In genomic region chr11:57978686-57979531, GRCh38 we compare ENCODE assay signal across 19 cellular contexts. TPM values are rescaled to one million over a fixed set of nuclear protein-coding genes. Genes with fewer than 3 reads are reported as not detected.
DNase-seq lines count a peak whose midpoint lies in the region; ATAC-seq, FAIRE-seq and TF ChIP-seq lines count a peak whose summit lies in the region.
"Had no signal": no experiment of that assay in that cellular context is flagged by ENCODE, and none has a peak within 500 bp of the region (broad histone marks: within the 10 kb centered on the region; RNA-seq: fewer than 3 reads in every experiment).

No MANE protein-coding gene starts in this region.

- H3K4me1 Mint-ChIP-seq in CD8-positive, alpha-beta memory T cell, result no peaks in the 10 kb centered on the region

- intact Hi-C loops in HepG2 (cut with micrococcal nuclease; ENCODE audit: unreplicated experiment), result loop anchor here (10.0 kb wide), 1 partner anchor 174 kb away; no protein-coding TSS in a partner anchor
- intact Hi-C loops in right lobe of liver (cut with DNase I), result no loop called here
- intact Hi-C loops in adrenal gland (cut with DNase I), result no loop called here
- intact Hi-C loops in heart right ventricle (cut with DNase I), result no loop called here

- ATAC-seq in HepG2 (peak; percentile 95), right lobe of liver (no peak), heart right ventricle (no peak)

- H3K9me3 ChIP-seq in HepG2 (ENCODE audit: low read length) (no peaks in the 10 kb centered on the region), right lobe of liver (no peaks in the 10 kb centered on the region), adrenal gland (replicated peaks in 1 of 3) (no peaks in the 10 kb centered on the region), heart right ventricle (peaks cover 0 to 3% (median 0%) of the 10 kb centered on the region in 11 donors)
- H3K9me3 ChIP-seq in CD8-positive, alpha-beta memory T cell (ENCODE audit: low read length), result no peaks in the 10 kb centered on the region
- H3K9me3 ChIP-seq: BLaER1 treated with 17β-estradiol and CSF1 and Interleukin-3, amounts not matched to agents 10 nM and 100 nM had no signal

- no peak for TF ChIP-seq CTCF in HepG2 (CRISPR knock-in tag; IDR thresholded peaks at IDR 0.05)
- no peak for TF ChIP-seq CTCF in right lobe of liver (IDR thresholded peaks at IDR 0.05)
- TF ChIP-seq CTCF in bronchial epithelial cell (IDR thresholded peaks at IDR 0.05; ENCODE audit: insufficient read depth, low read length, severe bottlenecking), result no peak
- no peak for TF ChIP-seq CTCF in adrenal gland (IDR thresholded peaks at IDR 0.05)
- no peak for TF ChIP-seq CTCF in heart right ventricle (IDR thresholded peaks at IDR 0.05)

- no peaks in the 10 kb centered on the region for H3K27me3 ChIP-seq in HepG2 (ENCODE audit: control insufficient read depth in 1 of 2, insufficient read depth in 2 of 2, low read length in 2 of 2)
- H3K27me3 ChIP-seq in right lobe of liver, result no peaks in the 10 kb centered on the region
- no peaks in the 10 kb centered on the region for H3K27me3 ChIP-seq in bronchial epithelial cell (ENCODE audit: control insufficient read depth, insufficient read depth, low read length)
- H3K27me3 ChIP-seq in adrenal gland, result no peaks in the 10 kb centered on the region
- H3K27me3 ChIP-seq in heart right ventricle, result no peaks in the 10 kb centered on the region
- H3K27me3 ChIP-seq in CD8-positive, alpha-beta memory T cell (ENCODE audit: insufficient read depth, low read length, poor library complexity, severe bottlenecking), result no peaks in the 10 kb centered on the region
- H3K27me3 ChIP-seq: BLaER1 treated with 17β-estradiol and CSF1 and Interleukin-3, amounts not matched to agents 10 nM and 100 nM had no signal

- TF ChIP-seq POLR2A in HepG2 (IDR thresholded peaks at IDR 0.05; ENCODE audit: insufficient read depth in 1 of 2, low read depth in 2 of 2, low read length in 2 of 2), result peak in 1 of 2 experiments; percentile 6; a peak in 1 of 4 replicates
- TF ChIP-seq POLR2A in right lobe of liver (IDR thresholded peaks at IDR 0.05), result no peak
- no peak for TF ChIP-seq POLR2A in adrenal gland (IDR thresholded peaks at IDR 0.05)

- POLR2A ChIA-PET in HepG2 (lab: Yijun Ruan, JAX), result interaction anchor here (0.8 to 1.1 kb wide), 2 partner anchors 13 to 200 kb away, joined by 4 read pairs; no protein-coding TSS in a partner anchor
- POLR2A ChIA-PET in CD8-positive, alpha-beta memory T cell (lab: Charles Lee), result no interaction called here

- H3K27ac ChIP-seq in HepG2 (ENCODE audit: extremely low read length, insufficient read depth, low read length) (peak overlapping the region; percentile 61), right lobe of liver (no peak overlapping the region), adrenal gland (no peak overlapping the region), heart right ventricle (no peak overlapping the region)
- H3K27ac ChIP-seq in CD8-positive, alpha-beta memory T cell (ENCODE audit: low read depth, low read length), result no peak overlapping the region
- H3K27ac ChIP-seq: BLaER1 treated with 17β-estradiol and CSF1 and Interleukin-3, amounts not matched to agents 10 nM and 100 nM had no signal

- peak overlapping the region; percentile 22 to 43 (median 30); a peak in 5 of 6 replicates for H3K4me3 ChIP-seq in HepG2 (replicated peaks in 1 of 3; ENCODE audit: insufficient read depth in 1 of 3, low read depth in 2 of 3, low read length in 3 of 3)
- no peak overlapping the region for H3K4me3 ChIP-seq in right lobe of liver
- no peak overlapping the region for H3K4me3 ChIP-seq in bronchial epithelial cell (ENCODE audit: low read depth, low read length)
- H3K4me3 ChIP-seq in adrenal gland, result no peak overlapping the region
- no peak overlapping the region for H3K4me3 ChIP-seq in heart right ventricle
- H3K4me3 ChIP-seq in CD8-positive, alpha-beta memory T cell (ENCODE audit: low read length), result no peak overlapping the region
- H3K4me3 ChIP-seq: BLaER1 treated with 17β-estradiol and CSF1 and Interleukin-3, amounts not matched to agents 10 nM and 100 nM; GM23338 had no signal

- peak overlapping the region; percentile 75 for H3K4me2 ChIP-seq in HepG2 (ENCODE audit: low read depth, low read length)
- H3K4me2 ChIP-seq: BLaER1 treated with 17β-estradiol and CSF1 and Interleukin-3, amounts not matched to agents 10 nM and 100 nM had no signal

- WGBS in HepG2 (ENCODE audit: low lambda C conversion rate), result 5% methylated on average over 3 of the region's 3 CpGs
- 35% methylated on average over 3 of the region's 3 CpGs for WGBS in right lobe of liver (ENCODE audit: insufficient coverage, low coverage, low lambda C conversion rate, missing lambda C conversion rate)
- WGBS in adrenal gland, 4 donors, result 82 to 90% (median 87%) methylated on average over 3 of the region's 3 CpGs
- 95% methylated on average over 3 of the region's 3 CpGs for WGBS in heart right ventricle, 2 donors

- in situ Hi-C loops in HepG2 (cut with HindIII; ENCODE audit: extremely low pct_ligation_motif_present, low pct_unique_long_range_greater_than_20kb), result no loop called here

- H3K27me3 Mint-ChIP-seq in CD8-positive, alpha-beta memory T cell, result peaks cover 6 to 9% of the 10 kb centered on the region in 2 donors

- CTCF ChIA-PET in HepG2 (lab: Yijun Ruan, JAX; ENCODE audit: low intra/inter-chr PET ratio, low total read pairs), result no interaction called here
- CTCF ChIA-PET in CD8-positive, alpha-beta memory T cell (lab: Charles Lee), result no interaction called here

- H3K4me3 Mint-ChIP-seq in CD8-positive, alpha-beta memory T cell, result no peak overlapping the region
- H3K4me3 Mint-ChIP-seq: GM23338 had no signal

- H3K27ac Mint-ChIP-seq in CD8-positive, alpha-beta memory T cell, result peak overlapping the region in 1 of 8 donors; percentile 28
- H3K27ac Mint-ChIP-seq: GM23338 had no signal

- peak in 1 of 2 experiments; percentile 88; a peak in 2 of 4 replicates for TF ChIP-seq EP300 in HepG2 (IDR thresholded peaks at IDR 0.05; ENCODE audit: low read depth in 2 of 2, low read length in 2 of 2)
- TF ChIP-seq EP300 in HepG2 (CRISPR knock-in tag; IDR thresholded peaks at IDR 0.05; ENCODE audit: borderline replicate concordance), result no peak

- H3K36me3 ChIP-seq in HepG2 (replicated peaks in 1 of 2; ENCODE audit: control insufficient read depth in 1 of 2, insufficient read depth in 2 of 2, low read length in 2 of 2) (no peaks in the 10 kb centered on the region), right lobe of liver (no peaks in the 10 kb centered on the region), bronchial epithelial cell (ENCODE audit: control insufficient read depth, insufficient read depth, low read length) (no peaks in the 10 kb centered on the region), adrenal gland (replicated peaks in 1 of 2) (no peaks in the 10 kb centered on the region), heart right ventricle (no peaks in the 10 kb centered on the region)
- no peaks in the 10 kb centered on the region for H3K36me3 ChIP-seq in CD8-positive, alpha-beta memory T cell (ENCODE audit: insufficient read depth, low read length)
- H3K36me3 ChIP-seq: BLaER1 treated with 17β-estradiol and CSF1 and Interleukin-3, amounts not matched to agents 10 nM and 100 nM had no signal

- H3K79me2 ChIP-seq in HepG2 (ENCODE audit: insufficient read depth, low read length), result no peaks in the 10 kb centered on the region

- FAIRE-seq in HepG2 (lab: Jason Lieb, UNC) (peak; percentile 83), bronchial epithelial cell (lab: Jason Lieb, UNC) (no peak)
- FAIRE-seq: A204.1, GM12891, RCC 7860 had no signal

- H3K36me3 Mint-ChIP-seq in CD8-positive, alpha-beta memory T cell, result no peaks in the 10 kb centered on the region

- DNase-seq in HepG2 (ENCODE audit: low spot score) (peak; percentile 77), right lobe of liver (no peak), bronchial epithelial cell (ENCODE audit: low read depth) (peak; percentile 15), myocyte (ENCODE audit: low read depth) (peak; percentile 43), adrenal gland (no peak), heart right ventricle (no peak)
- no peak for DNase-seq in CD8-positive, alpha-beta memory T cell
- DNase-seq: GF-D8, MM.1S, NCI-H1105 treated with DMSO at 0.1 percent for 48 hours, NCI-H1694 treated with DMSO at 0.1 percent for 48 hours, NCI-H526 treated with DMSO at 0.1 percent for 48 hours, Right ventricle myocardium superior had no signal

- H3K9ac ChIP-seq in HepG2 (ENCODE audit: insufficient read depth, low read depth, low read length), result peak overlapping the region; percentile 42
- H3K9ac ChIP-seq: BLaER1 treated with 17β-estradiol and CSF1 and Interleukin-3, amounts not matched to agents 10 nM and 100 nM had no signal

- no peak overlapping the region for H2AFZ ChIP-seq in HepG2 (ENCODE audit: low read length)

- H3K4me1 ChIP-seq in HepG2 (ENCODE audit: insufficient read depth, low read length) (peaks cover 68% of the 10 kb centered on the region), right lobe of liver (no peaks in the 10 kb centered on the region), adrenal gland (replicated peaks in 1 of 2) (no peaks in the 10 kb centered on the region), heart right ventricle (peaks cover 0 to 17% (median 0%) of the 10 kb centered on the region in 9 donors)
- no peaks in the 10 kb centered on the region for H3K4me1 ChIP-seq in CD8-positive, alpha-beta memory T cell (ENCODE audit: insufficient read depth, low read length)

- no peak for TF ChIP-seq RAD21 in HepG2 (CRISPR knock-in tag; IDR thresholded peaks at IDR 0.05)

- BruUV-seq in HepG2 (replicated peaks; lab: Mats Ljungman, UMichigan), result TSS peak; percentile 98

- no peaks in the 10 kb centered on the region for H4K20me1 ChIP-seq in HepG2 (ENCODE audit: insufficient read depth, low read length)
- H4K20me1 ChIP-seq: BLaER1 treated with 17β-estradiol and CSF1 and Interleukin-3, amounts not matched to agents 10 nM and 100 nM had no signal

- H3K9me3 Mint-ChIP-seq in CD8-positive, alpha-beta memory T cell, result no peaks in the 10 kb centered on the region
- H3K9me3 Mint-ChIP-seq: GM23338 had no signal

RNA-seq across cellular contexts. Expression of gene OR9Q1, which starts 44.8 kb away (rescaled TPM):
- total RNA-seq in HepG2 (2016; rRNA removed; fragmentation: Illumina TruSeq; extraction: Trizol), result not detected in 2 replicates
- total RNA-seq in HepG2 (2016; cell fraction: cytosol; rRNA removed; fragmentation: Illumina TruSeq; extraction: Trizol; ENCODE audit: low read depth), result not detected in 2 replicates
- total RNA-seq in HepG2 (2016; cell fraction: insoluble cytoplasmic fraction; rRNA removed; fragmentation: Illumina TruSeq; extraction: Trizol), result not detected in 2 replicates
- not detected in 2 replicates for total RNA-seq in HepG2 (2016; cell fraction: membrane; rRNA removed; fragmentation: Illumina TruSeq; extraction: Trizol)
- total RNA-seq in HepG2 (2016; cell fraction: nucleus; rRNA removed; fragmentation: Illumina TruSeq; extraction: Trizol), result 0.28 TPM in 1 of 2 replicates, not detected in the other
- polyA plus RNA-seq in HepG2 (2011; rRNA removed), result not detected in 2 replicates
- polyA plus RNA-seq in HepG2 (2011; cell fraction: cytosol; rRNA removed), result not detected in 2 replicates
- not detected in 2 replicates for polyA plus RNA-seq in HepG2 (2011; cell fraction: nucleus; rRNA removed)
- polyA plus RNA-seq in HepG2 (2012), result not detected in 2 replicates
- not detected in 2 replicates for polyA plus RNA-seq in HepG2 (2016; cell fraction: cytosol; fragmentation: Illumina TruSeq; extraction: Trizol; ENCODE audit: low read depth)
- not detected in 2 replicates for polyA plus RNA-seq in HepG2 (2016; cell fraction: insoluble cytoplasmic fraction; fragmentation: Illumina TruSeq; extraction: Trizol; ENCODE audit: low read depth)
- polyA plus RNA-seq in HepG2 (2016; cell fraction: membrane; fragmentation: Illumina TruSeq; extraction: Trizol; ENCODE audit: low read depth), result not detected in 2 replicates
- polyA plus RNA-seq in HepG2 (2016; cell fraction: nucleus; fragmentation: Illumina TruSeq; extraction: Trizol; ENCODE audit: insufficient read depth, low read depth), result not detected in 2 replicates
- polyA minus RNA-seq in HepG2 (2011; rRNA and poly(A)+ RNA removed; ENCODE audit: low replicate concordance), result 0.32 TPM in 1 of 2 replicates, not detected in the other
- polyA minus RNA-seq in HepG2 (2011; cell fraction: cytosol; rRNA and poly(A)+ RNA removed), result not detected in 2 replicates
- polyA minus RNA-seq in HepG2 (2011; cell fraction: nucleus; rRNA and poly(A)+ RNA removed), result 0.52 TPM in 1 of 2 replicates, not detected in the other
- total RNA-seq in right lobe of liver, result not detected
- total RNA-seq in bronchial epithelial cell, result not detected in 2 replicates
- total RNA-seq in myocyte, result not detected in 2 replicates
- polyA plus RNA-seq in myocyte (2012), result not detected
- not detected for total RNA-seq in adrenal gland
- not detected for polyA plus RNA-seq in adrenal gland
- not detected for total RNA-seq in heart right ventricle
- not detected for polyA plus RNA-seq in heart right ventricle
- not detected for total RNA-seq in CD8-positive, alpha-beta memory T cell
- not detected for polyA plus RNA-seq in CD8-positive, alpha-beta memory T cell
- total RNA-seq: Daoy, GM23338, Right ventricle myocardium superior had no signal
- polyA plus RNA-seq: GM23338 had no signal

RNA-seq across cellular contexts. Expression of gene OR6Q1, which starts 51.8 kb away (rescaled TPM):
- not detected in 2 replicates for total RNA-seq in HepG2 (2016; rRNA removed; fragmentation: Illumina TruSeq; extraction: Trizol)
- total RNA-seq in HepG2 (2016; cell fraction: cytosol; rRNA removed; fragmentation: Illumina TruSeq; extraction: Trizol; ENCODE audit: low read depth), result not detected in 2 replicates
- total RNA-seq in HepG2 (2016; cell fraction: insoluble cytoplasmic fraction; rRNA removed; fragmentation: Illumina TruSeq; extraction: Trizol), result not detected in 2 replicates
- not detected in 2 replicates for total RNA-seq in HepG2 (2016; cell fraction: membrane; rRNA removed; fragmentation: Illumina TruSeq; extraction: Trizol)
- not detected in 2 replicates for total RNA-seq in HepG2 (2016; cell fraction: nucleus; rRNA removed; fragmentation: Illumina TruSeq; extraction: Trizol)
- polyA plus RNA-seq in HepG2 (2011; rRNA removed), result not detected in 2 replicates
- not detected in 2 replicates for polyA plus RNA-seq in HepG2 (2011; cell fraction: cytosol; rRNA removed)
- not detected in 2 replicates for polyA plus RNA-seq in HepG2 (2011; cell fraction: nucleus; rRNA removed)
- not detected in 2 replicates for polyA plus RNA-seq in HepG2 (2012)
- polyA plus RNA-seq in HepG2 (2016; cell fraction: cytosol; fragmentation: Illumina TruSeq; extraction: Trizol; ENCODE audit: low read depth), result not detected in 2 replicates
- not detected in 2 replicates for polyA plus RNA-seq in HepG2 (2016; cell fraction: insoluble cytoplasmic fraction; fragmentation: Illumina TruSeq; extraction: Trizol; ENCODE audit: low read depth)
- polyA plus RNA-seq in HepG2 (2016; cell fraction: membrane; fragmentation: Illumina TruSeq; extraction: Trizol; ENCODE audit: low read depth), result not detected in 2 replicates
- polyA plus RNA-seq in HepG2 (2016; cell fraction: nucleus; fragmentation: Illumina TruSeq; extraction: Trizol; ENCODE audit: insufficient read depth, low read depth), result not detected in 2 replicates
- polyA minus RNA-seq in HepG2 (2011; rRNA and poly(A)+ RNA removed; ENCODE audit: low replicate concordance), result 0.50 TPM in 1 of 2 replicates, not detected in the other
- not detected in 2 replicates for polyA minus RNA-seq in HepG2 (2011; cell fraction: cytosol; rRNA and poly(A)+ RNA removed)
- polyA minus RNA-seq in HepG2 (2011; cell fraction: nucleus; rRNA and poly(A)+ RNA removed), result 0.39 TPM in 1 of 2 replicates, not detected in the other
- total RNA-seq in right lobe of liver, result not detected
- not detected in 2 replicates for total RNA-seq in bronchial epithelial cell
- not detected in 2 replicates for total RNA-seq in myocyte
- not detected for polyA plus RNA-seq in myocyte (2012)
- not detected for total RNA-seq in adrenal gland
- not detected for polyA plus RNA-seq in adrenal gland
- not detected for total RNA-seq in heart right ventricle
- not detected for polyA plus RNA-seq in heart right ventricle
- total RNA-seq in CD8-positive, alpha-beta memory T cell, result not detected
- polyA plus RNA-seq in CD8-positive, alpha-beta memory T cell, result not detected
- total RNA-seq: Daoy, GM23338, Right ventricle myocardium superior had no signal
- polyA plus RNA-seq: GM23338 had no signal

Comparison
In these comparisons a context has a peak if more than half of its experiments do, and no peak if none do; other contexts are left out.
1. DNase-seq: peak in HepG2 (single experiment), bronchial epithelial cell (single experiment) and myocyte (single experiment); none in right lobe of liver (0 of 3), adrenal gland (0 of 7), heart right ventricle (0 of 2) and CD8-positive, alpha-beta memory T cell (0 of 5).
2. H3K4me3 ChIP-seq: peak in HepG2 (3 of 3); none in right lobe of liver (0 of 3), bronchial epithelial cell (single experiment), adrenal gland (0 of 4), heart right ventricle (0 of 10) and CD8-positive, alpha-beta memory T cell (single experiment).